ENCODE assay signal across 16 cellular contexts in genomic region chr4:174096999-174097398, GRCh38.
A peak's percentile ranks its signal among the peaks of the same experiment; 100 is the strongest.
DNase-seq lines count a peak whose midpoint lies in the region; ATAC-seq and TF ChIP-seq lines count a peak whose summit lies in the region.
"Had no signal": no experiment of that assay in that cellular context is flagged by ENCODE, and none has a peak within 500 bp of the region (broad histone marks: within the 10 kb centered on the region; RNA-seq: fewer than 3 reads in every experiment).

No MANE protein-coding gene starts in this region.

- no peak overlapping the region for H3K23ac ChIP-seq in mesenchymal stem cell (ENCODE audit: low read length in 2 of 2)

- H3K27ac ChIP-seq in mesenchymal stem cell (ENCODE audit: low read length, poor library complexity, severe bottlenecking) (no peak overlapping the region), upper lobe of right lung (no peak overlapping the region)
- H3K27ac ChIP-seq: 22Rv1; A549; BLaER1 treated with 17β-estradiol and CSF1 and Interleukin-3, amounts not matched to agents 10 nM and 100 nM; C4-2B had no signal

- H2AK5ac ChIP-seq in mesenchymal stem cell (ENCODE audit: low read length, severe bottlenecking) = no peak overlapping the region

- H3K18ac ChIP-seq in mesenchymal stem cell (ENCODE audit: low read depth in 1 of 2, low read length in 2 of 2) = no peak overlapping the region

- H2BK5ac ChIP-seq in mesenchymal stem cell (ENCODE audit: low read depth, low read length, poor library complexity, severe bottlenecking) = no peak overlapping the region

- H3K4ac ChIP-seq in mesenchymal stem cell (ENCODE audit: low read depth in 1 of 2, low read length in 2 of 2) = no peak overlapping the region

- H3K9me3 ChIP-seq in mesenchymal stem cell (ENCODE audit: control insufficient read depth, low read length) = no peaks in the 10 kb centered on the region
- no peaks in the 10 kb centered on the region for H3K9me3 ChIP-seq in upper lobe of right lung
- H3K9me3 ChIP-seq: A549, Caco-2 had no signal

- no peaks in the 10 kb centered on the region for H3K79me1 ChIP-seq in mesenchymal stem cell (replicated peaks; ENCODE audit: low read length, poor library complexity, severe bottlenecking)

- no peak overlapping the region for H3K27ac Mint-ChIP-seq in stimulated activated effector memory CD8-positive, alpha-beta T cell treated with anti-CD3 and anti-CD28 coated beads, Interleukin-12 subunit alpha, Interleukin-12 subunit beta, amount 100 ng/mL, for 72 hours
- H3K27ac Mint-ChIP-seq in activated naive CD4-positive, alpha-beta T cell treated with anti-CD3 and anti-CD28 coated beads for 36 hours = no peak overlapping the region
- H3K27ac Mint-ChIP-seq: B cell; CD4-positive, alpha-beta T cell; CD8-positive, alpha-beta T cell had no signal

- no peaks in the 10 kb centered on the region for H3K4me1 ChIP-seq in mesenchymal stem cell (ENCODE audit: control insufficient read depth, insufficient read depth, low read depth, low read length)
- no peaks in the 10 kb centered on the region for H3K4me1 ChIP-seq in upper lobe of right lung
- H3K4me1 ChIP-seq: A549, Caco-2 had no signal

- H2BK15ac ChIP-seq in mesenchymal stem cell (ENCODE audit: low read depth, poor library complexity, severe bottlenecking) = no peak overlapping the region

- no peak overlapping the region for H3K9ac ChIP-seq in mesenchymal stem cell (ENCODE audit: low read length)
- H3K9ac ChIP-seq: BLaER1 treated with 17β-estradiol and CSF1 and Interleukin-3, amounts not matched to agents 10 nM and 100 nM had no signal

- no peak for TF ChIP-seq CTCF in upper lobe of right lung (IDR thresholded peaks at IDR 0.05)

- H3K14ac ChIP-seq in mesenchymal stem cell (ENCODE audit: low read length in 2 of 2) = no peak overlapping the region

- intact Hi-C loops in upper lobe of right lung (cut with DNase I) = no loop called here
- intact Hi-C loops in activated naive CD4-positive, alpha-beta T cell treated with anti-CD3 and anti-CD28 coated beads for 36 hours (cut with micrococcal nuclease) = no loop called here

- no peak overlapping the region for H2BK12ac ChIP-seq in mesenchymal stem cell (ENCODE audit: low read length in 2 of 2)

- no peaks in the 10 kb centered on the region for H3K4me1 Mint-ChIP-seq in stimulated activated effector memory CD8-positive, alpha-beta T cell treated with anti-CD3 and anti-CD28 coated beads, Interleukin-12 subunit alpha, Interleukin-12 subunit beta, amount 100 ng/mL, for 72 hours
- no peaks in the 10 kb centered on the region for H3K4me1 Mint-ChIP-seq in activated naive CD4-positive, alpha-beta T cell treated with anti-CD3 and anti-CD28 coated beads for 36 hours (ENCODE audit: low read depth)
- H3K4me1 Mint-ChIP-seq: B cell had no signal

- WGBS in mesenchymal stem cell = 95% methylated on average over 1 of the region's 1 CpG

- H3K27me3 ChIP-seq in mesenchymal stem cell (ENCODE audit: control insufficient read depth in 1 of 2, insufficient read depth in 1 of 2, low read length in 2 of 2) (no peaks in the 10 kb centered on the region), upper lobe of right lung (no peaks in the 10 kb centered on the region)
- H3K27me3 ChIP-seq: BLaER1 treated with 17β-estradiol and CSF1 and Interleukin-3, amounts not matched to agents 10 nM and 100 nM had no signal

- H3K4me3 ChIP-seq in mesenchymal stem cell (ENCODE audit: insufficient read depth in 1 of 2, low read depth in 1 of 2, low read length in 2 of 2) (no peak overlapping the region), upper lobe of right lung (no peak overlapping the region)
- H3K4me3 ChIP-seq: A549; BLaER1 treated with 17β-estradiol and CSF1 and Interleukin-3, amounts not matched to agents 10 nM and 100 nM had no signal

- H3K36me3 Mint-ChIP-seq in stimulated activated effector memory CD8-positive, alpha-beta T cell treated with anti-CD3 and anti-CD28 coated beads, Interleukin-12 subunit alpha, Interleukin-12 subunit beta, amount 100 ng/mL, for 72 hours = no peaks in the 10 kb centered on the region
- no peaks in the 10 kb centered on the region for H3K36me3 Mint-ChIP-seq in activated naive CD4-positive, alpha-beta T cell treated with anti-CD3 and anti-CD28 coated beads for 36 hours (ENCODE audit: low read depth)
- H3K36me3 Mint-ChIP-seq: CD8-positive, alpha-beta T cell had no signal

- H2BK120ac ChIP-seq in mesenchymal stem cell (ENCODE audit: low read depth, low read length) = no peak overlapping the region

- H2AFZ ChIP-seq in mesenchymal stem cell (ENCODE audit: low read depth, low read length) = no peak overlapping the region

- peak overlapping the region; percentile 54 for H4K91ac ChIP-seq in mesenchymal stem cell (ENCODE audit: low read length)

- H4K8ac ChIP-seq in mesenchymal stem cell (ENCODE audit: low read length) = no peak overlapping the region

- DNase-seq in mesenchymal stem cell (no peak), upper lobe of right lung (no peak), AG08396 (ENCODE audit: low spot score) (no peak)
- DNase-seq in stimulated activated effector memory CD8-positive, alpha-beta T cell treated with anti-CD3 and anti-CD28 coated beads, Interleukin-12 subunit alpha, Interleukin-12 subunit beta, amount 100 ng/mL, for 72 hours (ENCODE audit: low spot score in 2 of 2) = no peak
- DNase-seq in activated naive CD4-positive, alpha-beta T cell treated with anti-CD3 and anti-CD28 coated beads for 36 hours = no peak
- DNase-seq: Caco-2; Calu3; CD4-positive, alpha-beta T cell; CD8-positive, alpha-beta T cell; DMS79 treated with DMSO at 0.1 percent for 48 hours; GF-D8 had no signal

- CTCF ChIA-PET in activated naive CD4-positive, alpha-beta T cell treated with anti-CD3 and anti-CD28 coated beads for 36 hours (lab: Charles Lee) = no interaction called here

- peaks cover 2% of the 10 kb centered on the region for H3K9me3 Mint-ChIP-seq in stimulated activated effector memory CD8-positive, alpha-beta T cell treated with anti-CD3 and anti-CD28 coated beads, Interleukin-12 subunit alpha, Interleukin-12 subunit beta, amount 100 ng/mL, for 72 hours
- peaks cover 2% of the 10 kb centered on the region for H3K9me3 Mint-ChIP-seq in activated naive CD4-positive, alpha-beta T cell treated with anti-CD3 and anti-CD28 coated beads for 36 hours
- H3K9me3 Mint-ChIP-seq: CD4-positive, alpha-beta T cell; CD8-positive, alpha-beta T cell had no signal

- H3K4me2 ChIP-seq in mesenchymal stem cell (ENCODE audit: low read length, poor library complexity, severe bottlenecking) = no peak overlapping the region
- H3K4me2 ChIP-seq: A549; BLaER1 treated with 17β-estradiol and CSF1 and Interleukin-3, amounts not matched to agents 10 nM and 100 nM had no signal

- H3K4me3 Mint-ChIP-seq in stimulated activated effector memory CD8-positive, alpha-beta T cell treated with anti-CD3 and anti-CD28 coated beads, Interleukin-12 subunit alpha, Interleukin-12 subunit beta, amount 100 ng/mL, for 72 hours = no peak overlapping the region
- no peak overlapping the region for H3K4me3 Mint-ChIP-seq in activated naive CD4-positive, alpha-beta T cell treated with anti-CD3 and anti-CD28 coated beads for 36 hours
- H3K4me3 Mint-ChIP-seq: B cell; CD4-positive, alpha-beta T cell; CD8-positive, alpha-beta T cell had no signal

- peaks cover 9% of the 10 kb centered on the region for H3K27me3 Mint-ChIP-seq in activated naive CD4-positive, alpha-beta T cell treated with anti-CD3 and anti-CD28 coated beads for 36 hours (ENCODE audit: low read depth)

- peak; percentile 43 for ATAC-seq in stimulated activated effector memory CD8-positive, alpha-beta T cell treated with anti-CD3 and anti-CD28 coated beads, Interleukin-12 subunit alpha, Interleukin-12 subunit beta, amount 100 ng/mL, for 72 hours
- ATAC-seq in upper lobe of right lung = peak; percentile 14
- ATAC-seq: A549; CD8-positive, alpha-beta T cell had no signal

- H3K36me3 ChIP-seq in mesenchymal stem cell (ENCODE audit: control insufficient read depth in 1 of 2, insufficient read depth in 2 of 2, low read depth in 1 of 2, low read length in 2 of 2) = no peaks in the 10 kb centered on the region
- H3K36me3 ChIP-seq in upper lobe of right lung = no peaks in the 10 kb centered on the region
- H3K36me3 ChIP-seq: BLaER1 treated with 17β-estradiol and CSF1 and Interleukin-3, amounts not matched to agents 10 nM and 100 nM had no signal
